Comparison of ENCODE assay signal across 9 cellular contexts in the genomic region with DNA sequence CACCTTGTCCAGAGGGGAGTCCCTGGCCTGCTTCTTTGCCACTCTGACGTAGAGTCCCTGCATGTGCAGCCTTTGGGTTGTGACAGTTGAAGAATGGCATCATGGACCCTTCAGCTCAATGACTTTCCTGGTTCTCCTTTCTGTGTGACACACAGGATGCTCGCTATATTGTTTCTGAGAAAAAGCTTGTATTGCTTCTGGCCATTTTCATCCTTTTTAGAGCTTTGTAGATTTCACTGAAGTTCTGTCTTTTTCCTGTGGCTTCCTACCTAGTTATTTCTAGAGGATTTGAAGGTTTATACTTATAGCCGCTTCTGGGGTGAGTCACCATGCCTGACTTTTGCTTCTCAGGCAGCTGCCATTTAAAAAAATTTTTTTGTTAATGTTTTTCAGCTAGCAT. TPM values are rescaled to one million over a fixed set of nuclear protein-coding genes. Genes with fewer than 3 reads are reported as not detected.
A peak's percentile ranks its signal among the peaks of the same experiment; 100 is the strongest.
DNase-seq lines count a peak whose midpoint lies in the region; TF ChIP-seq lines count a peak whose summit lies in the region.
"Had no signal": no experiment of that assay in that cellular context is flagged by ENCODE, and none has a peak within 500 bp of the region (broad histone marks: within the 10 kb centered on the region; RNA-seq: fewer than 3 reads in every experiment).

No MANE protein-coding gene starts in this region.

- H3K9me3 Mint-ChIP-seq in T-helper 2 cell treated with Interferon-gamma antibody and Interleukin-4, amounts not matched to agents 5 μg/mL and 100 μg/mL, for 36 hours: peaks cover 14% of the 10 kb centered on the region
- H3K9me3 Mint-ChIP-seq in osteocyte (ENCODE audit: unreplicated experiment): peaks cover 9% of the 10 kb centered on the region

- H3K4me1 Mint-ChIP-seq in T-helper 2 cell treated with Interferon-gamma antibody and Interleukin-4, amounts not matched to agents 5 μg/mL and 100 μg/mL, for 36 hours (ENCODE audit: low read depth): peaks cover 26% of the 10 kb centered on the region
- H3K4me1 Mint-ChIP-seq in osteocyte (ENCODE audit: unreplicated experiment): peaks cover 29% of the 10 kb centered on the region

- peak overlapping the region; percentile 82 for H3K27ac Mint-ChIP-seq in T-helper 2 cell treated with Interferon-gamma antibody and Interleukin-4, amounts not matched to agents 5 μg/mL and 100 μg/mL, for 36 hours
- H3K27ac Mint-ChIP-seq in osteocyte (ENCODE audit: unreplicated experiment): peak overlapping the region; percentile 66

- no peaks in the 10 kb centered on the region for H3K27me3 Mint-ChIP-seq in T-helper 2 cell treated with Interferon-gamma antibody and Interleukin-4, amounts not matched to agents 5 μg/mL and 100 μg/mL, for 36 hours (ENCODE audit: low read depth)
- H3K27me3 Mint-ChIP-seq in osteocyte (ENCODE audit: unreplicated experiment): no peaks in the 10 kb centered on the region

- TF ChIP-seq CTCF in osteocyte (IDR thresholded peaks at IDR 0.05): no peak

- H3K9me3 ChIP-seq in MG63: no peaks in the 10 kb centered on the region
- H3K9me3 ChIP-seq: thoracic aorta had no signal

- peaks cover 17% of the 10 kb centered on the region for H3K36me3 ChIP-seq in MG63
- H3K36me3 ChIP-seq: thoracic aorta had no signal

- no peak for DNase-seq in T-helper 2 cell treated with Interferon-gamma antibody and Interleukin-4, amounts not matched to agents 5 μg/mL and 100 μg/mL, for 36 hours (ENCODE audit: low spot score)
- DNase-seq in T-helper 2 cell (no peak), HCEC 1CT (peak; percentile 61), MG63 (peak; percentile 30), osteocyte (ENCODE audit: extremely low spot score, unreplicated experiment) (no peak), GOT3 (lab: John Stamatoyannopoulos, UW) (no peak), SKM-1 treated with dmso at 0.1 percent for 144 hours (lab: John Stamatoyannopoulos, UW; ENCODE audit: unreplicated experiment) (no peak), DMS153 (lab: John Stamatoyannopoulos, UW) (no peak)

- H3K27me3 ChIP-seq in MG63: no peaks in the 10 kb centered on the region

- peak overlapping the region; percentile 11 for H3K4me3 Mint-ChIP-seq in T-helper 2 cell treated with Interferon-gamma antibody and Interleukin-4, amounts not matched to agents 5 μg/mL and 100 μg/mL, for 36 hours
- H3K4me3 Mint-ChIP-seq in osteocyte (ENCODE audit: unreplicated experiment): no peak overlapping the region

- H3K4me3 ChIP-seq in MG63: no peak overlapping the region
- H3K4me3 ChIP-seq: thoracic aorta had no signal

- H3K36me3 Mint-ChIP-seq in T-helper 2 cell treated with Interferon-gamma antibody and Interleukin-4, amounts not matched to agents 5 μg/mL and 100 μg/mL, for 36 hours (ENCODE audit: low read depth): peaks cover 56% of the 10 kb centered on the region
- peaks cover 30% of the 10 kb centered on the region for H3K36me3 Mint-ChIP-seq in osteocyte (ENCODE audit: unreplicated experiment)

RNA-seq across cellular contexts. Expression of a gene that starts 27.0 kb away (rescaled TPM):
- 66.2 and 66.4 TPM in 2 replicates for total RNA-seq in MG63 (2014; rRNA removed; shearing (Covaris generic); ENCODE audit: low replicate concordance)
- 227 and 229 TPM in 2 replicates for total RNA-seq in osteocyte

Comparison
In these comparisons a context has a peak if more than half of its experiments do, and no peak if none do; other contexts are left out.
1. DNase-seq: peak in HCEC 1CT (single experiment) and MG63 (single experiment); none in T-helper 2 cell treated with Interferon-gamma antibody and Interleukin-4, amounts not matched to agents 5 μg/mL and 100 μg/mL, for 36 hours (single experiment), T-helper 2 cell (0 of 5), osteocyte (single experiment), GOT3 (single experiment), SKM-1 treated with dmso at 0.1 percent for 144 hours (single experiment) and DMS153 (single experiment).